1 cellular context compared by ENCODE assay signal in the genomic region with DNA sequence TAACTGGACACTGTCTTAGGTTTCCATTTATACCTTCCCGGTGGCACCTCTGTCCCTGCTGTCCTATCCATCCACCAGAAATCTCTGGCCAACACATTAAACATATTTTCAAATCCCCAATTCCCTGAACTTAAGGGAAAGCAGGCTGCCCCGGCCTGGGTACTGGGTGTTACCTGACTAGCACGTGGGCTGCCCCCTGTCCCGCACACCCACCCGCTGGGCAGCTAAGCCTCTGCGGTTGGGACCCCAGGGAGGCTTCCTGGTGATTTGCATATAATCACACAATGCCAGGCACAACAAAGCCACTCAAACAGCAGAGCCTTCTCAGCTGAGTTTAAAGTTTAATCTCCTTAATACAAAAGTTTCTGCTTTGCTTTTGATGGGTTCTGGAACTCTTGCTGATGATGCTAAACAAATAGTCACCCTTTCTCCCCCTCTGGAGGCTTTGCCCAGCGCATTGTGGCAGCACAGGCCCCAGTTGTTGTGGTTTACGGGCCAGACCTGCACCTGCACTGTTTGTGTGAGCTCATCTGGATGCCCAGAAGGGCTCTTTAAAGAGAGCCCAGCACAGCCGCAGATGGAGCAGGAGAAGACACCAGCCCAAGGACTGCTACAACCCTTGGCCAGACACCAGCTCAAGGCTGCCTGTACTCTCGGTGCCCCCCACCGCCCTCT.
TF ChIP-seq lines count a peak whose summit lies in the region.

No MANE protein-coding gene starts in this region.

TF ChIP-seq in IMR-90, 13 proteins besides CTCF, POLR2A, EP300 and RAD21 (continued from another document):
- TF ChIP-seq RFX5 (IDR thresholded peaks at IDR 0.05; ENCODE audit: low read depth, low read length) (no peak), NFE2L2 (IDR thresholded peaks at IDR 0.05; ENCODE audit: low read depth, low read length) (no peak), ELK1 (IDR thresholded peaks at IDR 0.05; ENCODE audit: borderline replicate concordance, low read depth, low read length) (no peak), MAFK (IDR thresholded peaks at IDR 0.05; ENCODE audit: low read depth, low read length) (no peak), CHD1 (IDR thresholded peaks at IDR 0.05; ENCODE audit: low read depth, low read length) (no peak), BHLHE40 (IDR thresholded peaks at IDR 0.05; ENCODE audit: low read depth, low read length) (no peak), MAZ (IDR thresholded peaks at IDR 0.05; ENCODE audit: borderline replicate concordance, low read depth, low read length) (no peak)
